ENCODE assay signal across 1 cellular context in genomic region chr2:78260861-78261260, GRCh38.
TF ChIP-seq lines count a peak whose summit lies in the region.

No MANE protein-coding gene starts in this region.

TF ChIP-seq in HepG2, 621 proteins besides CTCF, POLR2A, EP300 and RAD21 (continued from another document):
- TF ChIP-seq AHDC1 (CRISPR knock-in tag; IDR thresholded peaks at IDR 0.05; ENCODE audit: borderline replicate concordance) (peak; percentile 98), SIX1 (CRISPR knock-in tag; IDR thresholded peaks at IDR 0.05; ENCODE audit: borderline replicate concordance) (peak; percentile 94), ZNF569 (CRISPR knock-in tag; IDR thresholded peaks at IDR 0.05; ENCODE audit: borderline replicate concordance) (no peak)
